ENCODE assay signal across 12 cellular contexts in the genomic region with DNA sequence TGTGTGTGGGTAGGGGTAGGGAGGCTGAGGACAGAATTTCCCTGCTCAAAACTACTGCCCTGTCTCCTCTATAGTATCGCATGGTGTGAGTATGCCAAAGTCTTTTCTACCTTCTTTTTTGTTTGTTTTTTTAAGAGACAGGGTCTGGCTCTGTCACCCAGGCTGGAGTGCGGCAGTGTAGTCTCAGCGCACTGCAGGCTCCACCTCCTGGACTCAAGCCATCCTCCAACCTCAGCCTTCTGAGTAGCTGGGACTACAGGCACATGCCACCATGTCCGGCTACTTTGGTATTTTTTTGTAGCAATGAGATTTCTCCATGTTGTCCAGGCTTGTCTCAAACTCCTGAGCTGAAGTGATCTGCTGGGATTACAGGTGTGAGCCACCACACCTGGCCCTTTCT. TPM values are rescaled to one million over a fixed set of nuclear protein-coding genes. Genes with fewer than 3 reads are reported as not detected.
A peak's percentile ranks its signal among the peaks of the same experiment; 100 is the strongest.
DNase-seq lines count a peak whose midpoint lies in the region; ATAC-seq lines count a peak whose summit lies in the region.
"Had no signal": no experiment of that assay in that cellular context is flagged by ENCODE, and none has a peak within 500 bp of the region (broad histone marks: within the 10 kb centered on the region; RNA-seq: fewer than 3 reads in every experiment).

No MANE protein-coding gene starts in this region.

- H3K4me1 Mint-ChIP-seq in activated naive CD8-positive, alpha-beta T cell treated with anti-CD3 and anti-CD28 coated beads, Interleukin-2, amount 50 U/mL, for 24 hours: peaks cover 48% of the 10 kb centered on the region
- H3K4me1 Mint-ChIP-seq in memory B cell: peaks cover 14% of the 10 kb centered on the region

- peaks cover 80% of the 10 kb centered on the region for H3K79me2 ChIP-seq in GM23248 (ENCODE audit: insufficient read depth)

- H3K9ac ChIP-seq in BLaER1 (no peak overlapping the region), GM23248 (peak overlapping the region; percentile 97; the same call in 1 of the 2 replicates)
- H3K9ac ChIP-seq: parathyroid adenoma had no signal

- no peak for DNase-seq in GM23248
- DNase-seq in activated naive CD8-positive, alpha-beta T cell treated with anti-CD3 and anti-CD28 coated beads, Interleukin-2, amount 50 U/mL, for 24 hours: no peak
- DNase-seq in memory B cell (ENCODE audit: low spot score in 2 of 2): no peak
- no peak for DNase-seq in D341Med (ENCODE audit: low spot score)
- DNase-seq in NCI-H1092 treated with DMSO at 0.1 percent for 48 hours (lab: John Stamatoyannopoulos, UW): no peak
- no peak for DNase-seq in activated CD8-positive, alpha-beta memory T cell treated with anti-CD3 and anti-CD28 coated beads for 24 hours
- DNase-seq in A172 (ENCODE audit: low spot score): no peak
- DNase-seq: activated gamma-delta T cell treated with Interleukin-2 at 50 U/mL for 16 hours; NCI-H1694; stimulated activated CD4-positive, alpha-beta T cell treated with anti-CD3 and anti-CD28 coated beads, Interleukin-4, amount 100 ng/mL, for 24 hours had no signal

- H3K36me3 Mint-ChIP-seq in activated naive CD8-positive, alpha-beta T cell treated with anti-CD3 and anti-CD28 coated beads, Interleukin-2, amount 50 U/mL, for 24 hours (ENCODE audit: low read depth): peaks cover 35% of the 10 kb centered on the region
- peaks cover 9% of the 10 kb centered on the region for H3K36me3 Mint-ChIP-seq in memory B cell

- H3K9me2 ChIP-seq in GM23248 (ENCODE audit: insufficient read depth): no peaks in the 10 kb centered on the region

- no peaks in the 10 kb centered on the region for H3K9me3 Mint-ChIP-seq in activated naive CD8-positive, alpha-beta T cell treated with anti-CD3 and anti-CD28 coated beads, Interleukin-2, amount 50 U/mL, for 24 hours
- no peaks in the 10 kb centered on the region for H3K9me3 Mint-ChIP-seq in memory B cell

- whole genome bisulfite sequencing in GM23248 (ENCODE audit: low coverage in 1 of 2, low lambda C conversion rate in 2 of 2, missing lambda C conversion rate in 2 of 2), 2 experiments: 97 to 100% methylated on average over 4 of the region's 4 CpGs

- H4K20me1 ChIP-seq in BLaER1: peaks cover 21% of the 10 kb centered on the region; the same call in 1 of the 2 replicates
- no peaks in the 10 kb centered on the region for H4K20me1 ChIP-seq in GM23248 (ENCODE audit: insufficient read depth)

- H3K4me2 ChIP-seq in BLaER1 (peak overlapping the region; percentile 72; the same call in 1 of the 2 replicates), GM23248 (ENCODE audit: unreplicated experiment) (no peak overlapping the region)

- H3K4me3 ChIP-seq in BLaER1: no peak overlapping the region
- no peak overlapping the region for H3K4me3 ChIP-seq in GM23248

- H3K4me3 Mint-ChIP-seq in activated naive CD8-positive, alpha-beta T cell treated with anti-CD3 and anti-CD28 coated beads, Interleukin-2, amount 50 U/mL, for 24 hours: peak overlapping the region; percentile 96
- no peak overlapping the region for H3K4me3 Mint-ChIP-seq in memory B cell

- no peak overlapping the region for H2AFZ ChIP-seq in GM23248
- H2AFZ ChIP-seq: parathyroid adenoma had no signal

- in situ Hi-C loops in GM23248 (cut with MboI): no loop called here

- peaks cover 28% of the 10 kb centered on the region for H3K4me1 ChIP-seq in BLaER1
- peaks cover 23% of the 10 kb centered on the region for H3K4me1 ChIP-seq in GM23248 (ENCODE audit: insufficient read depth)

- peak overlapping the region; percentile 68 for H3K27ac Mint-ChIP-seq in activated naive CD8-positive, alpha-beta T cell treated with anti-CD3 and anti-CD28 coated beads, Interleukin-2, amount 50 U/mL, for 24 hours
- peak overlapping the region; percentile 14 for H3K27ac Mint-ChIP-seq in memory B cell

- no peak for ATAC-seq in activated naive CD8-positive, alpha-beta T cell treated with anti-CD3 and anti-CD28 coated beads, Interleukin-2, amount 50 U/mL, for 24 hours
- no peak for ATAC-seq in memory B cell (ENCODE audit: low read depth)

- H3K27me3 Mint-ChIP-seq in activated naive CD8-positive, alpha-beta T cell treated with anti-CD3 and anti-CD28 coated beads, Interleukin-2, amount 50 U/mL, for 24 hours: peaks cover 1% of the 10 kb centered on the region
- H3K27me3 Mint-ChIP-seq in memory B cell: no peaks in the 10 kb centered on the region

- H3F3A ChIP-seq in GM23248 (ENCODE audit: insufficient read depth): 0 out of 2 replicates have a peak, but pooled peaks cover 5% of the 10 kb centered on the region

- H3K36me3 ChIP-seq in BLaER1 (peaks cover 60% of the 10 kb centered on the region), GM23248 (ENCODE audit: low read depth) (peaks cover 48% of the 10 kb centered on the region)

- H3K27me3 ChIP-seq in BLaER1 (no peaks in the 10 kb centered on the region), GM23248 (replicated peaks; ENCODE audit: insufficient read depth) (no peaks in the 10 kb centered on the region)

- H3K27ac ChIP-seq in BLaER1: no peak overlapping the region
- no peak overlapping the region for H3K27ac ChIP-seq in GM23248
- H3K27ac ChIP-seq: parathyroid adenoma had no signal

- H3K9me3 ChIP-seq in BLaER1 (no peaks in the 10 kb centered on the region; the same call in 1 of the 2 replicates), GM23248 (ENCODE audit: low read depth) (no peaks in the 10 kb centered on the region)

RNA-seq across cellular contexts. Expression of a gene that starts 2.5 kb away (rescaled TPM):
- total RNA-seq in GM23248 (2014; rRNA removed; shearing (Covaris generic)): 56.0 and 66.6 TPM in 2 replicates
- polyA plus RNA-seq in GM23248 (2016; fragmentation: Nextera tagmentation; extraction: Ambion mirVana): 154 and 158 TPM in 2 replicates
- 167 and 224 TPM in 2 replicates for total RNA-seq in A172 (2014; rRNA removed; shearing (Covaris generic))

RNA-seq across cellular contexts. Expression of a gene that starts 58.5 kb away (rescaled TPM):
- total RNA-seq in GM23248 (2014; rRNA removed; shearing (Covaris generic)): 41.9 and 52.3 TPM in 2 replicates
- 227 and 233 TPM in 2 replicates for polyA plus RNA-seq in GM23248 (2016; fragmentation: Nextera tagmentation; extraction: Ambion mirVana)
- total RNA-seq in A172 (2014; rRNA removed; shearing (Covaris generic)): 31.6 and 36.0 TPM in 2 replicates
